Comparison of ENCODE assay signal across 9 cellular contexts in genomic region chr21:34129971-34130597, GRCh38. TPM values are rescaled to one million over a fixed set of nuclear protein-coding genes. Genes with fewer than 3 reads are reported as not detected.
DNase-seq lines count a peak whose midpoint lies in the region; ATAC-seq, FAIRE-seq and TF ChIP-seq lines count a peak whose summit lies in the region.
"Had no signal": no experiment of that assay in that cellular context is flagged by ENCODE, and none has a peak within 500 bp of the region (broad histone marks: within the 10 kb centered on the region; RNA-seq: fewer than 3 reads in every experiment).

No MANE protein-coding gene starts in this region.

- FAIRE-seq in H1 (lab: Jason Lieb, UNC) = no peak

- H3K4me1 Mint-ChIP-seq in CD4-positive, alpha-beta memory T cell = peaks cover 68 to 98% (median 78%) of the 10 kb centered on the region in 4 donors

- H3K36me3 Mint-ChIP-seq in CD4-positive, alpha-beta memory T cell = peaks cover 55 to 71% of the 10 kb centered on the region in 2 donors

- H2BK5ac ChIP-seq in H1 (ENCODE audit: low read depth, low read length) = peak overlapping the region; percentile 85; the same call in 1 of the 2 replicates
- no peak overlapping the region for H2BK5ac ChIP-seq in neuronal stem cell (ENCODE audit: low read length)

- peaks cover 52% of the 10 kb centered on the region for H3K4me1 ChIP-seq in CD4-positive, alpha-beta memory T cell (ENCODE audit: insufficient read depth, low read length)
- H3K4me1 ChIP-seq in Peyer's patch (peaks cover 0 to 24% (median 0%) of the 10 kb centered on the region in 4 donors), H1 (replicated peaks in 1 of 4; ENCODE audit: control insufficient read depth in 3 of 4, insufficient read depth in 4 of 4, low read length in 3 of 4) (peaks cover 12 to 45% (median 37%) of the 10 kb centered on the region in 4 experiments), neuronal stem cell (ENCODE audit: control insufficient read depth in 2 of 2, insufficient read depth in 1 of 2, low read depth in 1 of 2, low read length in 2 of 2) (peaks cover 40 to 42% of the 10 kb centered on the region in 2 donors)

- peaks cover 3 to 76% of the 10 kb centered on the region in 2 experiments for H3K79me2 ChIP-seq in H1 (ENCODE audit: control insufficient read depth in 1 of 2, insufficient read depth in 2 of 2, low read length in 2 of 2)

- TF ChIP-seq POLR2A in Peyer's patch (IDR thresholded peaks at IDR 0.05) (no peak), H1 (IDR thresholded peaks at IDR 0.05; ENCODE audit: control extremely low read depth in 1 of 2, low read depth in 2 of 2, low read length in 2 of 2) (no peak)

- TF ChIP-seq EP300 in H1 (IDR thresholded peaks at IDR 0.05; ENCODE audit: borderline replicate concordance in 1 of 2, low read depth in 2 of 2, low read length in 2 of 2) = no peak

- H3K23me2 ChIP-seq in H1 (ENCODE audit: low read depth, low read length) = no peaks in the 10 kb centered on the region

- peak overlapping the region; percentile 56 for H4K5ac ChIP-seq in H1 (ENCODE audit: insufficient read length, low read depth, low read length)

- H3K27ac Mint-ChIP-seq in CD4-positive, alpha-beta memory T cell = peak overlapping the region; percentile 75 to 93 (median 81)

- H2BK120ac ChIP-seq in H1 (replicated peaks; ENCODE audit: low read depth, low read length) (peak overlapping the region; percentile 14), neuronal stem cell (ENCODE audit: low read depth, low read length) (no peak overlapping the region)

- H3K9ac ChIP-seq in H1 (replicated peaks in 1 of 4; ENCODE audit: extremely low read depth in 1 of 4, low read depth in 3 of 4, low read length in 3 of 4) (no peak overlapping the region), neuronal stem cell (ENCODE audit: low read depth, low read length, poor library complexity) (peak overlapping the region; percentile 67)

- H2AK5ac ChIP-seq in H1 (ENCODE audit: low read depth, low read length) (peak overlapping the region; percentile 3; the same call in 1 of the 2 replicates), neuronal stem cell (ENCODE audit: low read depth, low read length) (no peak overlapping the region)

- no peak for TF ChIP-seq CTCF in Peyer's patch (IDR thresholded peaks at IDR 0.05)
- no peak for TF ChIP-seq CTCF in H1 (IDR thresholded peaks at IDR 0.05; ENCODE audit: control extremely low read depth in 1 of 3, insufficient read depth in 1 of 3, low read depth in 1 of 3, low read length in 3 of 3)

- H3K9me3 Mint-ChIP-seq in CD4-positive, alpha-beta memory T cell = no peaks in the 10 kb centered on the region

- no peak for ATAC-seq in GM19452 (IDR thresholded peaks at IDR 0.05; ENCODE audit: unreplicated experiment)
- no peak for ATAC-seq in GM18502 (IDR thresholded peaks at IDR 0.05; ENCODE audit: poor library complexity, unreplicated experiment)

- POLR2A ChIA-PET in CD4-positive, alpha-beta memory T cell (lab: Charles Lee; ENCODE audit: partially characterized antibody) = interaction anchor here (1.2 to 1.8 kb wide), 4 partner anchors 56 to 182 kb away, joined by 3 to 9 read pairs (median 4); partner anchors contain the start of genes MRPS6 and SLC5A3
- POLR2A ChIA-PET in H1 (lab: Charles Lee; ENCODE audit: partially characterized antibody) = interaction anchor here (1.0 to 3.6 kb wide), 4 partner anchors 8 to 72 kb away, joined by 3 to 10 read pairs (median 6); partner anchors contain the start of genes MRPS6 and SLC5A3

- H3K79me1 ChIP-seq in H1 (ENCODE audit: low read depth, low read length) = peaks cover 12% of the 10 kb centered on the region
- H3K79me1 ChIP-seq in neuronal stem cell (ENCODE audit: low read depth, low read length) = peaks cover 5% of the 10 kb centered on the region

- H3K4ac ChIP-seq in H1 (replicated peaks; ENCODE audit: insufficient read length, low read depth, low read length) = peak overlapping the region; percentile 41
- no peak overlapping the region for H3K4ac ChIP-seq in neuronal stem cell (ENCODE audit: low read length)

- no peaks in the 10 kb centered on the region for H3K27me3 ChIP-seq in CD4-positive, alpha-beta memory T cell (ENCODE audit: insufficient read depth, low read length)
- H3K27me3 ChIP-seq in Peyer's patch (no peaks in the 10 kb centered on the region), H1 (replicated peaks in 1 of 4; ENCODE audit: control insufficient read depth in 3 of 4, extremely low read depth in 1 of 4, insufficient read depth in 3 of 4, low read length in 3 of 4) (no peaks in the 10 kb centered on the region), neuronal stem cell (ENCODE audit: control insufficient read depth in 3 of 3, insufficient read depth in 3 of 3, low read depth in 1 of 3, low read length in 3 of 3) (no peaks in the 10 kb centered on the region)

- H2AFZ ChIP-seq in H1 (ENCODE audit: low read length) (no peak overlapping the region), neuronal stem cell (ENCODE audit: low read length) (no peak overlapping the region)

- peak overlapping the region; percentile 75 for H4K91ac ChIP-seq in H1 (replicated peaks; ENCODE audit: insufficient read length, low read length)
- H4K91ac ChIP-seq in neuronal stem cell (ENCODE audit: low read depth, low read length, poor library complexity) = no peak overlapping the region

- 23% methylated on average over 4 of the region's 4 CpGs; no CpG with 5 or more reads in 1 of the 2 experiments for WGBS in H1 (ENCODE audit: extremely low coverage in 1 of 2, insufficient coverage in 1 of 2, insufficient read length in 1 of 2, insufficient replicate concordance in 2 of 2, low coverage in 1 of 2, low lambda C conversion rate in 2 of 2, missing lambda C conversion rate in 1 of 2), 2 experiments
- no CpG with 5 or more reads among the region's 4 CpGs for WGBS in neuronal stem cell (ENCODE audit: extremely low coverage in 2 of 2, insufficient read length in 2 of 2, insufficient replicate concordance in 1 of 2), 2 donors

- intact Hi-C loops in CD4-positive, alpha-beta memory T cell (cut with micrococcal nuclease) = loop anchor here (1.0 to 2.0 kb wide), 2 partner anchors 180 to 205 kb away; no protein-coding TSS in a partner anchor

- H2BK12ac ChIP-seq in H1 (ENCODE audit: low read depth, low read length) (peak overlapping the region; percentile 64; the same call in 1 of the 2 replicates), neuronal stem cell (ENCODE audit: low read length) (no peak overlapping the region)

- H3K4me3 Mint-ChIP-seq in CD4-positive, alpha-beta memory T cell = peak overlapping the region in 6 of 8 donors; percentile 59 to 80 (median 68)

- H3K36me3 ChIP-seq in CD4-positive, alpha-beta memory T cell (ENCODE audit: insufficient read depth, low read length) = peaks cover 23% of the 10 kb centered on the region
- H3K36me3 ChIP-seq in Peyer's patch (peaks cover 0 to 4% (median 0%) of the 10 kb centered on the region in 3 donors), H1 (ENCODE audit: control insufficient read depth in 2 of 4, insufficient read depth in 4 of 4, low read length in 3 of 4) (peaks cover 0 to 21% (median 4%) of the 10 kb centered on the region in 4 experiments; a peak in 4 of 8 replicates), neuronal stem cell (replicated peaks in 1 of 2; ENCODE audit: control insufficient read depth in 2 of 2, insufficient read depth in 2 of 2, low read length in 2 of 2) (peaks cover 23 to 71% of the 10 kb centered on the region in 2 donors)

- H3K18ac ChIP-seq in H1 (ENCODE audit: extremely low read depth, low read length) (peak overlapping the region; percentile 91), neuronal stem cell (ENCODE audit: low read length) (peak overlapping the region; percentile 32)

- H2BK15ac ChIP-seq in H1 (ENCODE audit: low read length) (peak overlapping the region; percentile 2; the same call in 1 of the 2 replicates), neuronal stem cell (ENCODE audit: low read length) (no peak overlapping the region)

- H3K56ac ChIP-seq in H1 (replicated peaks; ENCODE audit: insufficient read length, low read depth, low read length) = peak overlapping the region; percentile 48

- H4K20me1 ChIP-seq in H1 (replicated peaks in 1 of 2; ENCODE audit: control insufficient read depth in 1 of 2, insufficient read depth in 2 of 2, low read length in 2 of 2) = peaks cover 0 to 9% of the 10 kb centered on the region in 2 experiments

- no peaks in the 10 kb centered on the region for H3K27me3 Mint-ChIP-seq in CD4-positive, alpha-beta memory T cell
- H3K27me3 Mint-ChIP-seq: IgD-negative memory B cell had no signal

- no peak overlapping the region for H3K4me3 ChIP-seq in CD4-positive, alpha-beta memory T cell (ENCODE audit: low read length in 2 of 2)
- H3K4me3 ChIP-seq in Peyer's patch (no peak overlapping the region), H1 (ENCODE audit: extremely low read depth in 1 of 4, insufficient read depth in 2 of 4, low read depth in 3 of 4, low read length in 4 of 4) (peak overlapping the region in 3 of 4 experiments; percentile 18 to 41 (median 21); a peak in 3 of 8 replicates), neuronal stem cell (ENCODE audit: low read length in 2 of 2) (no peak overlapping the region)

- DNase-seq in CD4-positive, alpha-beta memory T cell = peak in 1 of 5 donors; percentile 2
- no peak for DNase-seq in Peyer's patch
- DNase-seq in H1 (ENCODE audit: low read depth in 1 of 2, low spot score in 2 of 2) = peak in 1 of 2 experiments; percentile 55
- peak; percentile 61 for DNase-seq in neuronal stem cell (ENCODE audit: low spot score)
- no peak for DNase-seq in NCI-H446 (lab: John Stamatoyannopoulos, UW)
- no peak for DNase-seq in stimulated activated CD4-positive, alpha-beta T cell treated with anti-CD3 and anti-CD28 coated beads, Interleukin-2, amount 100 ng/mL, for 48 hours

- H3K23ac ChIP-seq in H1 (ENCODE audit: insufficient read length) = no peak overlapping the region
- H3K23ac ChIP-seq in neuronal stem cell (ENCODE audit: low read depth, low read length, poor library complexity) = no peak overlapping the region

- H2BK20ac ChIP-seq in H1 (ENCODE audit: low read length) = peak overlapping the region; percentile 40; the same call in 1 of the 2 replicates

- TF ChIP-seq RAD21 in H1 (IDR thresholded peaks at IDR 0.05 in 1 of 2, conservative IDR thresholded peaks at IDR 0.05 in 1 of 2; ENCODE audit: low read depth in 2 of 2, low read length in 2 of 2) = no peak

- no peaks in the 10 kb centered on the region for H3K9me3 ChIP-seq in CD4-positive, alpha-beta memory T cell (ENCODE audit: control insufficient read depth in 1 of 2, low read length in 2 of 2)
- no peaks in the 10 kb centered on the region for H3K9me3 ChIP-seq in Peyer's patch
- H3K9me3 ChIP-seq in H1 (ENCODE audit: insufficient read depth in 2 of 2, low read depth in 1 of 2, low read length in 1 of 2) = no peaks in the 10 kb centered on the region
- H3K9me3 ChIP-seq in neuronal stem cell (replicated peaks in 1 of 2; ENCODE audit: control insufficient read depth in 2 of 2, insufficient read depth in 1 of 2, low read depth in 1 of 2, low read length in 2 of 2) = peaks cover 0 to 12% of the 10 kb centered on the region in 2 donors

- H4K8ac ChIP-seq in H1 (ENCODE audit: extremely low read depth, insufficient read depth, low read length) (no peak overlapping the region), neuronal stem cell (ENCODE audit: low read depth, low read length) (no peak overlapping the region)

- CTCF ChIA-PET in CD4-positive, alpha-beta memory T cell (lab: Charles Lee; ENCODE audit: partially characterized antibody) = interaction anchor here (1.3 to 3.2 kb wide), 6 partner anchors 10 to 206 kb away, joined by 3 to 16 read pairs (median 9); no protein-coding TSS in a partner anchor
- CTCF ChIA-PET in H1 (lab: Charles Lee; ENCODE audit: partially characterized antibody) = interaction anchor here (1.0 to 7.9 kb wide), 11 partner anchors 9 to 218 kb away, joined by 3 to 56 read pairs (median 8); no protein-coding TSS in a partner anchor

- H3K14ac ChIP-seq in H1 (ENCODE audit: insufficient read length) = no peak overlapping the region
- H3K14ac ChIP-seq in neuronal stem cell (ENCODE audit: low read length) = no peak overlapping the region

- H3K4me2 ChIP-seq in H1 (ENCODE audit: insufficient read depth in 1 of 2, low read depth in 2 of 2, low read length in 2 of 2) (peak overlapping the region; percentile 56 to 78), neuronal stem cell (ENCODE audit: insufficient read depth, low read length, poor library complexity, severe bottlenecking) (peak overlapping the region; percentile 41)

- no peak overlapping the region for H3K27ac ChIP-seq in CD4-positive, alpha-beta memory T cell (ENCODE audit: low read depth, low read length)
- H3K27ac ChIP-seq in Peyer's patch (peak overlapping the region in 3 of 4 donors; percentile 39 to 74 (median 50)), H1 (ENCODE audit: low read depth, low read length) (peak overlapping the region; percentile 44; the same call in 1 of the 2 replicates), neuronal stem cell (replicated peaks; ENCODE audit: low read length) (peak overlapping the region; percentile 77)

RNA-seq across cellular contexts. Expression of gene MRPS6, which starts 56.7 kb away (rescaled TPM):
- total RNA-seq in CD4-positive, alpha-beta memory T cell = 10 to 100 TPM; 76.9 to 80.1 TPM
- polyA plus RNA-seq in CD4-positive, alpha-beta memory T cell = 100 to 1,000 TPM; 135 to 160 TPM
- 10 to 100 TPM; 20.3 to 29.7 (median 22.7) TPM for total RNA-seq in Peyer's patch
- 154 and 156 TPM in 2 replicates for total RNA-seq in H1 (2021; fragmentation: NEBNext Ultra II Directional; extraction: Animal tissue kit (Norgen Biotek cat#: 25700))
- 61.3 and 62.7 TPM in 2 replicates for polyA plus RNA-seq in H1 (2011; rRNA removed)
- polyA plus RNA-seq in H1 (2011; cell fraction: cytosol; rRNA removed) = 69.0 TPM
- 30.3 TPM for polyA plus RNA-seq in H1 (2011; cell fraction: nucleus; rRNA removed)
- 92.0 to 134 TPM (median 121 TPM) in 4 replicates for polyA plus RNA-seq in H1 (2012, experiment 1 of 2)
- polyA plus RNA-seq in H1 (2012, experiment 2 of 2) = 158 TPM
- polyA plus RNA-seq in H1 (2013, experiment 1 of 2) = 171 TPM
- 185 TPM for polyA plus RNA-seq in H1 (2013, experiment 2 of 2)
- 17.3 and 19.4 TPM in 2 replicates for polyA minus RNA-seq in H1 (2011; rRNA and poly(A)+ RNA removed)
- polyA minus RNA-seq in H1 (2011; cell fraction: cytosol; rRNA and poly(A)+ RNA removed) = 15.8 TPM
- 33.2 TPM for polyA minus RNA-seq in H1 (2011; cell fraction: nucleus; rRNA and poly(A)+ RNA removed)
- polyA plus RNA-seq in neuronal stem cell (2013, experiment 1 of 2) = 357 TPM
- polyA plus RNA-seq in neuronal stem cell (2013, experiment 2 of 2) = 340 TPM

RNA-seq across cellular contexts. Expression of gene SLC5A3, which starts 56.7 kb away (rescaled TPM):
- 10 to 100 TPM; 32.8 to 33.4 TPM for total RNA-seq in CD4-positive, alpha-beta memory T cell
- polyA plus RNA-seq in CD4-positive, alpha-beta memory T cell = 1 to 10 TPM in 1 of 2 donors, under 1 TPM in 1; 0.68 to 1.4 TPM
- total RNA-seq in Peyer's patch = 10 to 100 TPM; 15.8 to 20.5 (median 17.7) TPM
- 19.4 TPM in 2 replicates for total RNA-seq in H1 (2021; fragmentation: NEBNext Ultra II Directional; extraction: Animal tissue kit (Norgen Biotek cat#: 25700))
- polyA plus RNA-seq in H1 (2011; rRNA removed) = 2.4 and 4.0 TPM in 2 replicates
- polyA plus RNA-seq in H1 (2011; cell fraction: cytosol; rRNA removed) = 4.2 TPM
- 3.0 TPM for polyA plus RNA-seq in H1 (2011; cell fraction: nucleus; rRNA removed)
- polyA plus RNA-seq in H1 (2012, experiment 1 of 2) = 3.3 to 5.8 TPM (median 4.2 TPM) in 4 replicates
- polyA plus RNA-seq in H1 (2012, experiment 2 of 2) = 0.25 TPM
- polyA plus RNA-seq in H1 (2013, experiment 1 of 2) = 9.6 TPM
- 8.5 TPM for polyA plus RNA-seq in H1 (2013, experiment 2 of 2)
- polyA minus RNA-seq in H1 (2011; rRNA and poly(A)+ RNA removed) = 21.0 and 25.5 TPM in 2 replicates
- polyA minus RNA-seq in H1 (2011; cell fraction: cytosol; rRNA and poly(A)+ RNA removed) = 11.6 TPM
- 44.9 TPM for polyA minus RNA-seq in H1 (2011; cell fraction: nucleus; rRNA and poly(A)+ RNA removed)
- 15.1 TPM for polyA plus RNA-seq in neuronal stem cell (2013, experiment 1 of 2)
- 15.5 TPM for polyA plus RNA-seq in neuronal stem cell (2013, experiment 2 of 2)

Comparison
In these comparisons a context has a peak if more than half of its experiments do, and no peak if none do; other contexts are left out.
1. H3K4me3 ChIP-seq: peak in H1 (3 of 4); none in CD4-positive, alpha-beta memory T cell (0 of 2), Peyer's patch (0 of 4) and neuronal stem cell (0 of 2).